Comparison of ENCODE assay signal across 1 cellular context in genomic region chr10:29026065-29026797, GRCh38.
TF ChIP-seq lines count a peak whose summit lies in the region.

No MANE protein-coding gene starts in this region.

TF ChIP-seq in GM23338, 12 proteins besides CTCF, POLR2A, EP300 and RAD21 (continued from another document):
- no peak for TF ChIP-seq ETS1 (IDR thresholded peaks at IDR 0.05)
- TF ChIP-seq ZNF114 (CRISPR knock-in tag; IDR thresholded peaks at IDR 0.05): no peak
- TF ChIP-seq REST (IDR thresholded peaks at IDR 0.05; ENCODE audit: unreplicated experiment): no peak
- TF ChIP-seq STAT1 (IDR thresholded peaks at IDR 0.05; ENCODE audit: unreplicated experiment): no peak
- no peak for TF ChIP-seq EZH2 (IDR thresholded peaks at IDR 0.05; ENCODE audit: low read depth, unreplicated experiment)
- peak; percentile 61; the same call in 1 of the 2 replicates for TF ChIP-seq CREB1 (CRISPR knock-in tag; IDR thresholded peaks at IDR 0.05; ENCODE audit: low read depth)
- TF ChIP-seq ZNF331 (CRISPR knock-in tag; IDR thresholded peaks at IDR 0.05; ENCODE audit: low read depth): no peak
- TF ChIP-seq JUNB (IDR thresholded peaks at IDR 0.05; ENCODE audit: unreplicated experiment): no peak
- 0 out of 2 replicates have a peak, but pooled peaks have one; percentile 20 for TF ChIP-seq POLR2AphosphoS5 (IDR thresholded peaks at IDR 0.05; ENCODE audit: low read depth)
TF ChIP-seq in GM23338: peak in this region for 3.
